In genomic region chr4:123600426-123600825, GRCh38 we compare ENCODE assay signal across 11 cellular contexts.
A peak's percentile ranks its signal among the peaks of the same experiment; 100 is the strongest.
DNase-seq lines count a peak whose midpoint lies in the region; ATAC-seq and TF ChIP-seq lines count a peak whose summit lies in the region.
"Had no signal": no experiment of that assay in that cellular context is flagged by ENCODE, and none has a peak within 500 bp of the region (broad histone marks: within the 10 kb centered on the region; RNA-seq: fewer than 3 reads in every experiment).

No MANE protein-coding gene starts in this region.

- 45 to 55% (median 53%) methylated on average over 3 of the region's 3 CpGs for WGBS in adrenal gland, 4 donors

- H3K9ac ChIP-seq in HUES48 (ENCODE audit: low read depth, low read length) (peak overlapping the region; percentile 11; the same call in 1 of the 2 replicates), mucosa of rectum (ENCODE audit: low read depth in 1 of 2, low read length in 2 of 2) (no peak overlapping the region)

- TF ChIP-seq CTCF in AG10803 (conservative IDR thresholded peaks at IDR 0.05; ENCODE audit: low read length): no peak
- TF ChIP-seq CTCF in adrenal gland (IDR thresholded peaks at IDR 0.05): no peak

- DNase-seq in AG10803 (ENCODE audit: low read depth) (peak; percentile 7), adrenal gland (no peak), islet precursor cell (no peak), iPS-NIHi7 (ENCODE audit: extremely low spot score) (no peak)
- no peak for DNase-seq in activated effector memory CD4-positive, alpha-beta T cell treated with anti-CD3 and anti-CD28 coated beads, Interleukin-2, amount 50 U/mL, for 16 hours
- DNase-seq: activated CD4-positive, alpha-beta T cell treated with anti-CD3 and anti-CD28 coated beads for 1 hour; Caco-2 had no signal

- no peak overlapping the region for H3K4me3 ChIP-seq in AG10803 (ENCODE audit: low read length)
- H3K4me3 ChIP-seq in HUES48 (ENCODE audit: low read depth, low read length): peak overlapping the region; percentile 10; the same call in 1 of the 2 replicates
- H3K4me3 ChIP-seq in adrenal gland: no peak overlapping the region
- H3K4me3 ChIP-seq in mucosa of rectum (ENCODE audit: low read length in 2 of 2): peak overlapping the region in 1 of 2 donors; percentile 29
- H3K4me3 ChIP-seq: HAP-1 had no signal

- H3K27ac ChIP-seq in HUES48 (ENCODE audit: low read depth, low read length) (peak overlapping the region; percentile 94), adrenal gland (peak overlapping the region in 3 of 5 donors; percentile 6 to 78 (median 35)), mucosa of rectum (ENCODE audit: low read depth in 2 of 2, low read length in 2 of 2) (peak overlapping the region; percentile 67 to 83)

- H3K9me3 ChIP-seq in HUES48 (ENCODE audit: control insufficient read depth, insufficient read depth, low read length) (no peaks in the 10 kb centered on the region), adrenal gland (replicated peaks in 1 of 3) (no peaks in the 10 kb centered on the region), mucosa of rectum (ENCODE audit: control insufficient read depth in 2 of 2, low read length in 2 of 2) (no peaks in the 10 kb centered on the region)
- H3K9me3 ChIP-seq: Caco-2, HAP-1 had no signal

- intact Hi-C loops in adrenal gland (cut with DNase I): no loop called here

- H3K4me1 ChIP-seq in HUES48 (ENCODE audit: control insufficient read depth, insufficient read depth, low read length) (peaks cover 36% of the 10 kb centered on the region), adrenal gland (replicated peaks in 1 of 2) (peaks cover 5 to 16% of the 10 kb centered on the region in 2 donors), mucosa of rectum (ENCODE audit: control insufficient read depth in 2 of 2, insufficient read depth in 2 of 2, low read length in 2 of 2) (peaks cover 19 to 33% of the 10 kb centered on the region in 2 donors)

- no peak for ATAC-seq in HG03439 (IDR thresholded peaks at IDR 0.05; ENCODE audit: unreplicated experiment)

- TF ChIP-seq POLR2A in adrenal gland (IDR thresholded peaks at IDR 0.05): no peak

- H3K27me3 ChIP-seq in HUES48 (ENCODE audit: control insufficient read depth, insufficient read depth, low read length) (no peaks in the 10 kb centered on the region), adrenal gland (no peaks in the 10 kb centered on the region), mucosa of rectum (ENCODE audit: control insufficient read depth in 2 of 2, insufficient read depth in 2 of 2, low read length in 2 of 2) (no peaks in the 10 kb centered on the region)

- no peaks in the 10 kb centered on the region for H3K36me3 ChIP-seq in HUES48 (ENCODE audit: control insufficient read depth, insufficient read depth, low read length)
- no peaks in the 10 kb centered on the region for H3K36me3 ChIP-seq in adrenal gland (replicated peaks in 1 of 2)
- H3K36me3 ChIP-seq in mucosa of rectum (ENCODE audit: control insufficient read depth in 2 of 2, insufficient read depth in 2 of 2, low read length in 2 of 2): no peaks in the 10 kb centered on the region
- H3K36me3 ChIP-seq: HAP-1 had no signal

Comparison
In these comparisons a context has a peak if more than half of its experiments do, and no peak if none do; other contexts are left out.
1. H3K27ac ChIP-seq: peak in every context shown above with its lines; median percentile 94 in HUES48; 75 in mucosa of rectum; 35 in adrenal gland.